Comparison of ENCODE assay signal across 20 cellular contexts in the genomic region with DNA sequence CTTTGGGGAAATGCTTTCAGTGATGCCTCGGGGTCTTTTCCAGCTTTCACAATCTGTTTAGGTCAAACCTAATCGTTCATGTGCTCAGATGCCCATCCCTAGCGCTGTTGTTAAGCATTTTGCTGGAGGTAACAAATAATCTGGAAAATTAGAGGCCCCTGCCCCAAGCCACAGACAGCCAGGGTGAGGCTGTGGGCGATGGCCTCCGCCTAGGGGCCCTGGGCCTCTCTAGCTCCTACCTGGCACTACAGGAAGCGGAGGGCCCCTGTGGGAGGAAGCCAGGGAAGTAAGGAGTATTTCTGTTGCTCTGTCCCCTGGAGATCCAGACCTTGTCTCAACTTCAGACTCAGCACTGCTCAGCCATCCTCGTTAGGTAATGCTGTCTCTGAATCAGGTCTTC.
"Had no signal": no experiment of that assay in that cellular context is flagged by ENCODE, and none has a peak within 500 bp of the region (broad histone marks: within the 10 kb centered on the region; RNA-seq: fewer than 3 reads in every experiment).

No MANE protein-coding gene starts in this region.

- DNase-seq: activated B cell treated with CpG ODN at 0.5 μM for 24 hours; activated CD4-positive, alpha-beta T cell treated with anti-CD3 and anti-CD28 coated beads for 36 hours; activated CD4-positive, alpha-beta T cell treated with anti-CD3 and anti-CD28 coated beads, Interleukin-2, amount 50 U/mL, for 4 hours; activated effector memory CD4-positive, alpha-beta T cell treated with Interleukin-2 at 50 U/mL for 16 hours; activated naive CD4-positive, alpha-beta T cell treated with anti-CD3 and anti-CD28 coated beads, Interleukin-2, amount 10 ng/mL, durations not matched to agents 7 days and 5 days; activated T-cell treated with anti-CD3 and anti-CD28 coated beads, Interleukin-2, amount 50 U/mL, for 72 hours; cerebellar nuclear complex; heart left ventricle; kidney; lower lobe of right lung; naive thymus-derived CD8-positive, alpha-beta T cell; stimulated activated CD4-positive, alpha-beta T cell treated with anti-CD3 and anti-CD28 coated beads, Interleukin-4, amount 100 ng/mL, for 24 hours; stimulated activated naive CD4-positive, alpha-beta T cell treated with Interleukin-2 at 50 U/mL for 16 hours; T1000 had no signal

- H3K27me3 Mint-ChIP-seq: activated B cell treated with CpG ODN at 0.5 μM for 24 hours; activated CD4-positive, alpha-beta T cell treated with anti-CD3 and anti-CD28 coated beads for 36 hours; naive thymus-derived CD8-positive, alpha-beta T cell had no signal

- H3K36me3 ChIP-seq: heart left ventricle, lower lobe of right lung, prostate gland had no signal

- H3K27ac ChIP-seq: coronary artery, epithelial cell of prostate, heart left ventricle, lower lobe of right lung had no signal

- H3K9me3 ChIP-seq: heart left ventricle, lower lobe of right lung, prostate gland had no signal

- FAIRE-seq: kidney, urothelium cell line had no signal

- H3K4me3 Mint-ChIP-seq: activated B cell treated with CpG ODN at 0.5 μM for 24 hours; activated CD4-positive, alpha-beta T cell treated with anti-CD3 and anti-CD28 coated beads for 36 hours; activated naive CD4-positive, alpha-beta T cell treated with anti-CD3 and anti-CD28 coated beads, Interleukin-2, amount 10 ng/mL, durations not matched to agents 7 days and 5 days; T-helper 1 cell treated with Interleukin-12 subunit alpha and Interleukin-12 subunit beta and Interleukin-4 antibody, amounts not matched to agents 30 μg/mL and 1 μg/mL, for 36 hours had no signal

- H3K27ac Mint-ChIP-seq: activated B cell treated with CpG ODN at 0.5 μM for 24 hours; activated naive CD4-positive, alpha-beta T cell treated with anti-CD3 and anti-CD28 coated beads, Interleukin-2, amount 10 ng/mL, durations not matched to agents 7 days and 5 days; T-helper 1 cell treated with Interleukin-12 subunit alpha and Interleukin-12 subunit beta and Interleukin-4 antibody, amounts not matched to agents 30 μg/mL and 1 μg/mL, for 36 hours had no signal

- H3K4me1 ChIP-seq: prostate gland had no signal

- ATAC-seq: activated CD4-positive, alpha-beta T cell treated with anti-CD3 and anti-CD28 coated beads for 36 hours; activated T-cell treated with anti-CD3 and anti-CD28 coated beads, Interleukin-2, amount 50 U/mL, for 72 hours; heart left ventricle; left lobe of liver; lower lobe of right lung had no signal

- H3K4me3 ChIP-seq: coronary artery, heart left ventricle, lower lobe of right lung, prostate gland had no signal

- H3K36me3 Mint-ChIP-seq: activated naive CD4-positive, alpha-beta T cell treated with anti-CD3 and anti-CD28 coated beads, Interleukin-2, amount 10 ng/mL, durations not matched to agents 7 days and 5 days; naive thymus-derived CD8-positive, alpha-beta T cell had no signal

- H3K27me3 ChIP-seq: heart left ventricle had no signal

- H3K9me3 Mint-ChIP-seq: activated B cell treated with CpG ODN at 0.5 μM for 24 hours; activated naive CD4-positive, alpha-beta T cell treated with anti-CD3 and anti-CD28 coated beads, Interleukin-2, amount 10 ng/mL, durations not matched to agents 7 days and 5 days; activated T-cell treated with anti-CD3 and anti-CD28 coated beads, Interleukin-2, amount 50 U/mL, for 72 hours; naive thymus-derived CD8-positive, alpha-beta T cell; T-helper 1 cell treated with Interleukin-12 subunit alpha and Interleukin-12 subunit beta and Interleukin-4 antibody, amounts not matched to agents 30 μg/mL and 1 μg/mL, for 36 hours had no signal
